In the genomic region with DNA sequence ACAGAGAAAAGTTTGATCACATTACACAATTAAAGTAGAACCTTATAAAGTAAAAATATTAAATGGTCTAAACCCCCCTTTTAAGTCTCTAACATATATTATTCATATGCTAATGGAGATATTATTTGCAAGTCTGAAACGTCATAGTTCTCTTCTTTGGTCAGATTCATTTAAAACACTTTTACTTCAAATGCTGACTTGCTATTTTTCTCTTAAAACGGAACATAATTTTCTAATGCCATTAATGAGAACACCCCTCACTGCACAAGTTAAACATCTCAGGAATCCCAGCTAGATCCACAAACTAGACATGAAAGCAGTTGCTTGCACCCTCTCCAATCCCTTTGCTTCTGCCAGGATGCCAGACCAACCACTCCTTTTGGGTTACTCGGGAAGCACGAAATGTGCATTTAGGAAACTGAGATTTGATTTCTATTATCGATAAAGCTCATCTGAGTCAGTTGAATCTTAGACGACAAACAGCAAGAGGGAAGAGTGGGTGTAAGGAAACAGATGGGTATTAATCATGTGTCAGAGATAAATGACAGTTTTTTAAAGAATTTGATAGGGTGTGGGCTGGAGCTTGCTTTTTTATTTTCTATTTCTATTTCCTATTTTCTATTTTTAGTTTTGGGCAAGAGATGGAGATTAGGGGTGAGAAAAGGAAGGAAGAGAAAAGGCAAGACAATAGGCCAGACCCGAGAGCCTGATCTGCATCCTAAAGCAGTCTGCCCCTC, we compare ENCODE assay signal across 2 cellular contexts.
TF ChIP-seq lines count a peak whose summit lies in the region.

No MANE protein-coding gene starts in this region.

TF ChIP-seq in HEK293, 187 proteins besides CTCF, POLR2A, EP300 and RAD21:
- TF ChIP-seq, protein P1, sequence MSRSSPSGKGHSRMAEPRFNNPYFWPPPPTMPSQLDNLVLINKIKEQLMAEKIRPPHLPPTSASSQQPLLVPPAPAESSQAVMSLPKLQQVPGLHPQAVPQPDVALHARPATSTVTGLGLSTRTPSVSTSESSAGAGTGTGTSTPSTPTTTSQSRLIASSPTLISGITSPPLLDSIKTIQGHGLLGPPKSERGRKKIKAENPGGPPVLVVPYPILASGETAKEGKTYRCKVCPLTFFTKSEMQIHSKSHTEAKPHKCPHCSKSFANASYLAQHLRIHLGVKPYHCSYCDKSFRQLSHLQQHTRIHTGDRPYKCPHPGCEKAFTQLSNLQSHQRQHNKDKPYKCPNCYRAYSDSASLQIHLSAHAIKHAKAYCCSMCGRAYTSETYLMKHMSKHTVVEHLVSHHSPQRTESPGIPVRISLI (tag by site-specific recombination; IDR thresholded peaks at IDR 0.05): no peak
- no peak for TF ChIP-seq ZNF214 (tag by site-specific recombination; IDR thresholded peaks at IDR 0.05; ENCODE audit: borderline replicate concordance)
- TF ChIP-seq ZNF830 (tag by site-specific recombination; IDR thresholded peaks at IDR 0.05; ENCODE audit: low read depth): no peak
- no peak for TF ChIP-seq ZFP3 (tag by site-specific recombination; IDR thresholded peaks at IDR 0.05; ENCODE audit: low read depth)
- TF ChIP-seq ZNF76 (tag by site-specific recombination; IDR thresholded peaks at IDR 0.05; ENCODE audit: borderline replicate concordance, low read depth): no peak
TF ChIP-seq in HEK293: peak in this region for 0.

TF ChIP-seq in K562, 482 proteins besides CTCF, POLR2A, EP300 and RAD21:
- TF ChIP-seq SAP30 (IDR thresholded peaks at IDR 0.05; ENCODE audit: borderline replicate concordance, insufficient read depth, low read depth, low read length, poor library complexity, severe bottlenecking): no peak
- TF ChIP-seq KAT2B (IDR thresholded peaks at IDR 0.05; ENCODE audit: low read depth, low read length): no peak
- TF ChIP-seq, protein P2, sequence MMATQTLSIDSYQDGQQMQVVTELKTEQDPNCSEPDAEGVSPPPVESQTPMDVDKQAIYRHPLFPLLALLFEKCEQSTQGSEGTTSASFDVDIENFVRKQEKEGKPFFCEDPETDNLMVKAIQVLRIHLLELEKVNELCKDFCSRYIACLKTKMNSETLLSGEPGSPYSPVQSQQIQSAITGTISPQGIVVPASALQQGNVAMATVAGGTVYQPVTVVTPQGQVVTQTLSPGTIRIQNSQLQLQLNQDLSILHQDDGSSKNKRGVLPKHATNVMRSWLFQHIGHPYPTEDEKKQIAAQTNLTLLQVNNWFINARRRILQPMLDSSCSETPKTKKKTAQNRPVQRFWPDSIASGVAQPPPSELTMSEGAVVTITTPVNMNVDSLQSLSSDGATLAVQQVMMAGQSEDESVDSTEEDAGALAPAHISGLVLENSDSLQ (IDR thresholded peaks at IDR 0.05): peak; percentile 67
- peak; percentile 88 for TF ChIP-seq ZNF316 (IDR thresholded peaks at IDR 0.05)
- TF ChIP-seq EGR1 (conservative IDR thresholded peaks at IDR 0.05): peak; percentile 40; the same call in 1 of the 2 replicates
- TF ChIP-seq MAFG (tag; conservative IDR thresholded peaks at IDR 0.05): peak; percentile 67
- TF ChIP-seq WHSC1 (IDR thresholded peaks at IDR 0.05; ENCODE audit: low read length): no peak
- TF ChIP-seq, protein P3, sequence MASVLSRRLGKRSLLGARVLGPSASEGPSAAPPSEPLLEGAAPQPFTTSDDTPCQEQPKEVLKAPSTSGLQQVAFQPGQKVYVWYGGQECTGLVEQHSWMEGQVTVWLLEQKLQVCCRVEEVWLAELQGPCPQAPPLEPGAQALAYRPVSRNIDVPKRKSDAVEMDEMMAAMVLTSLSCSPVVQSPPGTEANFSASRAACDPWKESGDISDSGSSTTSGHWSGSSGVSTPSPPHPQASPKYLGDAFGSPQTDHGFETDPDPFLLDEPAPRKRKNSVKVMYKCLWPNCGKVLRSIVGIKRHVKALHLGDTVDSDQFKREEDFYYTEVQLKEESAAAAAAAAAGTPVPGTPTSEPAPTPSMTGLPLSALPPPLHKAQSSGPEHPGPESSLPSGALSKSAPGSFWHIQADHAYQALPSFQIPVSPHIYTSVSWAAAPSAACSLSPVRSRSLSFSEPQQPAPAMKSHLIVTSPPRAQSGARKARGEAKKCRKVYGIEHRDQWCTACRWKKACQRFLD (CRISPR knock-in tag; IDR thresholded peaks at IDR 0.05): no peak
- peak; percentile 62 for TF ChIP-seq MEIS2 (IDR thresholded peaks at IDR 0.05; ENCODE audit: partially characterized antibody)
- no peak for TF ChIP-seq RBFOX2 (IDR thresholded peaks at IDR 0.05; ENCODE audit: low read depth, low read length)
- TF ChIP-seq MCM3 (IDR thresholded peaks at IDR 0.05): no peak
- TF ChIP-seq C11orf30 (IDR thresholded peaks at IDR 0.05; ENCODE audit: low read depth): peak; percentile 83
